1 cellular context compared by ENCODE assay signal in genomic region chr2:121755237-121756111, GRCh38.
TF ChIP-seq lines count a peak whose summit lies in the region.

TSS of gene TSN (plus strand) at chr2:121755651. CDS start at chr2:121755780, 129 bp downstream.

TF ChIP-seq in K562, 482 proteins besides CTCF, POLR2A, EP300 and RAD21 (continued from another document and continues in another):
- TF ChIP-seq YY1 (IDR thresholded peaks at IDR 0.05; ENCODE audit: borderline replicate concordance in 1 of 3, control insufficient read depth in 1 of 3, extremely low read depth in 1 of 3, insufficient read depth in 3 of 3, insufficient read length in 1 of 3, insufficient replicate concordance in 2 of 3, low read depth in 1 of 3, low read length in 2 of 3) (peak in 2 of 3 experiments; percentile 65 to 73), RBFOX2 (IDR thresholded peaks at IDR 0.05; ENCODE audit: low read depth, low read length) (peak; percentile 99), PHF20 (IDR thresholded peaks at IDR 0.05; ENCODE audit: partially characterized antibody) (peak; percentile 99), CBX5 (IDR thresholded peaks at IDR 0.05; ENCODE audit: borderline replicate concordance, low read depth) (no peak), ZNF263 (CRISPR knock-in tag; IDR thresholded peaks at IDR 0.05; ENCODE audit: borderline replicate concordance) (no peak), EGR1 (conservative IDR thresholded peaks at IDR 0.05) (peak; percentile 90), CREM (IDR thresholded peaks at IDR 0.05; ENCODE audit: low read depth) (peak; percentile 94), L3MBTL2 (IDR thresholded peaks at IDR 0.05) (peak; percentile 83), NFIC (IDR thresholded peaks at IDR 0.05) (no peak), NR2C2 (CRISPR knock-in tag; IDR thresholded peaks at IDR 0.05) (peak; percentile 81; the same call in 1 of the 2 replicates), NR2C2 (tag; IDR thresholded peaks at IDR 0.05) (no peak; the same call in 1 of the 2 replicates), PHTF2 (CRISPR knock-in tag; IDR thresholded peaks at IDR 0.05) (no peak), MEF2D (tag; conservative IDR thresholded peaks at IDR 0.05; ENCODE audit: low read depth) (no peak), KDM5B (IDR thresholded peaks at IDR 0.05; ENCODE audit: insufficient replicate concordance, low read depth, low read length) (peak; percentile 75), KHSRP (IDR thresholded peaks at IDR 0.05) (no peak), MED1 (CRISPR knock-in tag; IDR thresholded peaks at IDR 0.05; ENCODE audit: borderline replicate concordance) (no peak), CBX3 (IDR thresholded peaks at IDR 0.05; ENCODE audit: borderline replicate concordance in 1 of 2, low read length in 2 of 2) (peak in 1 of 2 experiments; percentile 78; a peak in 2 of 3 replicates), ZC3H11A (IDR thresholded peaks at IDR 0.05; ENCODE audit: low read depth, low read length) (no peak), HDAC1 (IDR thresholded peaks at IDR 0.05) (peak in 1 of 2 experiments; percentile 96; a peak in 2 of 4 replicates), BMI1 (IDR thresholded peaks at IDR 0.05; ENCODE audit: low read length) (no peak), FOXO4 (CRISPR knock-in tag; IDR thresholded peaks at IDR 0.05) (no peak), TAF15 (IDR thresholded peaks at IDR 0.05; ENCODE audit: low read depth, low read length) (no peak), TAF1 (IDR thresholded peaks at IDR 0.05; ENCODE audit: control insufficient read depth, extremely low read depth, insufficient read depth, low read length, severe bottlenecking) (peak; percentile 73), ZBTB1 (CRISPR knock-in tag; IDR thresholded peaks at IDR 0.05; ENCODE audit: borderline replicate concordance, low read depth) (no peak; the same call in 1 of the 2 replicates), ELF4 (CRISPR knock-in tag; IDR thresholded peaks at IDR 0.05) (no peak), HMG20A (CRISPR knock-in tag; conservative IDR thresholded peaks at IDR 0.05) (no peak), HMG20B (CRISPR knock-in tag; IDR thresholded peaks at IDR 0.05) (no peak), ZNF655 (CRISPR knock-in tag; IDR thresholded peaks at IDR 0.05) (no peak), ZNF76 (CRISPR knock-in tag; IDR thresholded peaks at IDR 0.05; ENCODE audit: borderline replicate concordance) (no peak), PTBP1 (IDR thresholded peaks at IDR 0.05; ENCODE audit: low read depth, low read length) (no peak), FOXM1 (IDR thresholded peaks at IDR 0.05; ENCODE audit: low read depth) (peak; percentile 30; the same call in 1 of the 2 replicates), FOXM1 (CRISPR knock-in tag; IDR thresholded peaks at IDR 0.05; ENCODE audit: low read depth) (no peak), CBFB (CRISPR knock-in tag; IDR thresholded peaks at IDR 0.05) (no peak), ZBTB33 (CRISPR knock-in tag; IDR thresholded peaks at IDR 0.05) (no peak), ZNF3 (CRISPR knock-in tag; IDR thresholded peaks at IDR 0.05) (no peak), SIX5 (IDR thresholded peaks at IDR 0.05; ENCODE audit: borderline replicate concordance in 1 of 2, insufficient read depth in 1 of 2, low read depth in 1 of 2, low read length in 2 of 2) (peak; percentile 60 to 68; a peak in 3 of 4 replicates), SRF (CRISPR knock-in tag; IDR thresholded peaks at IDR 0.05) (no peak; a peak in 1 of 4 replicates), ZNF24 (IDR thresholded peaks at IDR 0.05) (no peak), ZNF584 (CRISPR knock-in tag; IDR thresholded peaks at IDR 0.05; ENCODE audit: low read depth) (no peak), CAMTA2 (CRISPR knock-in tag; conservative IDR thresholded peaks at IDR 0.05) (no peak), IRF1 (CRISPR knock-in tag; IDR thresholded peaks at IDR 0.05; ENCODE audit: borderline replicate concordance) (no peak), ETV5 (CRISPR knock-in tag; IDR thresholded peaks at IDR 0.05; ENCODE audit: low read depth) (no peak), STAT6 (CRISPR knock-in tag; IDR thresholded peaks at IDR 0.05) (no peak), ARNT (IDR thresholded peaks at IDR 0.05) (no peak), POLR3A (IDR thresholded peaks at IDR 0.05; ENCODE audit: borderline replicate concordance, extremely low read depth, insufficient read depth, insufficient read length) (no peak), PTTG1 (tag; IDR thresholded peaks at IDR 0.05; ENCODE audit: low read depth) (no peak), MAZ (CRISPR knock-in tag; conservative IDR thresholded peaks at IDR 0.05 in 1 of 2, IDR thresholded peaks at IDR 0.05 in 1 of 2) (peak; percentile 88 to 90), ZFP30 (CRISPR knock-in tag; IDR thresholded peaks at IDR 0.05; ENCODE audit: borderline replicate concordance) (no peak), NKRF (IDR thresholded peaks at IDR 0.05; ENCODE audit: borderline replicate concordance) (peak; percentile 97), YBX1 (IDR thresholded peaks at IDR 0.05) (no peak), ZNF778 (CRISPR knock-in tag; IDR thresholded peaks at IDR 0.05) (no peak), GATA2 (CRISPR knock-in tag; IDR thresholded peaks at IDR 0.05) (no peak), MXI1 (IDR thresholded peaks at IDR 0.05; ENCODE audit: low read depth, low read length) (peak; percentile 98), GATAD2A (IDR thresholded peaks at IDR 0.05) (no peak), RBM17 (IDR thresholded peaks at IDR 0.05; ENCODE audit: borderline replicate concordance, low read depth, low read length) (no peak), ZNF507 (tag; conservative IDR thresholded peaks at IDR 0.05) (no peak)
- TF ChIP-seq, protein P1, sequence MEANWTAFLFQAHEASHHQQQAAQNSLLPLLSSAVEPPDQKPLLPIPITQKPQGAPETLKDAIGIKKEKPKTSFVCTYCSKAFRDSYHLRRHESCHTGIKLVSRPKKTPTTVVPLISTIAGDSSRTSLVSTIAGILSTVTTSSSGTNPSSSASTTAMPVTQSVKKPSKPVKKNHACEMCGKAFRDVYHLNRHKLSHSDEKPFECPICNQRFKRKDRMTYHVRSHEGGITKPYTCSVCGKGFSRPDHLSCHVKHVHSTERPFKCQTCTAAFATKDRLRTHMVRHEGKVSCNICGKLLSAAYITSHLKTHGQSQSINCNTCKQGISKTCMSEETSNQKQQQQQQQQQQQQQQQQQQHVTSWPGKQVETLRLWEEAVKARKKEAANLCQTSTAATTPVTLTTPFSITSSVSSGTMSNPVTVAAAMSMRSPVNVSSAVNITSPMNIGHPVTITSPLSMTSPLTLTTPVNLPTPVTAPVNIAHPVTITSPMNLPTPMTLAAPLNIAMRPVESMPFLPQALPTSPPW (CRISPR knock-in tag; IDR thresholded peaks at IDR 0.05), result peak; percentile 71
- TF ChIP-seq, protein P2, sequence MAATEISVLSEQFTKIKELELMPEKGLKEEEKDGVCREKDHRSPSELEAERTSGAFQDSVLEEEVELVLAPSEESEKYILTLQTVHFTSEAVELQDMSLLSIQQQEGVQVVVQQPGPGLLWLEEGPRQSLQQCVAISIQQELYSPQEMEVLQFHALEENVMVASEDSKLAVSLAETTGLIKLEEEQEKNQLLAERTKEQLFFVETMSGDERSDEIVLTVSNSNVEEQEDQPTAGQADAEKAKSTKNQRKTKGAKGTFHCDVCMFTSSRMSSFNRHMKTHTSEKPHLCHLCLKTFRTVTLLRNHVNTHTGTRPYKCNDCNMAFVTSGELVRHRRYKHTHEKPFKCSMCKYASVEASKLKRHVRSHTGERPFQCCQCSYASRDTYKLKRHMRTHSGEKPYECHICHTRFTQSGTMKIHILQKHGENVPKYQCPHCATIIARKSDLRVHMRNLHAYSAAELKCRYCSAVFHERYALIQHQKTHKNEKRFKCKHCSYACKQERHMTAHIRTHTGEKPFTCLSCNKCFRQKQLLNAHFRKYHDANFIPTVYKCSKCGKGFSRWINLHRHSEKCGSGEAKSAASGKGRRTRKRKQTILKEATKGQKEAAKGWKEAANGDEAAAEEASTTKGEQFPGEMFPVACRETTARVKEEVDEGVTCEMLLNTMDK (IDR thresholded peaks at IDR 0.05; ENCODE audit: borderline replicate concordance, insufficient read depth, low read depth, low read length, poor library complexity, severe bottlenecking), result no peak
- TF ChIP-seq, protein P3, sequence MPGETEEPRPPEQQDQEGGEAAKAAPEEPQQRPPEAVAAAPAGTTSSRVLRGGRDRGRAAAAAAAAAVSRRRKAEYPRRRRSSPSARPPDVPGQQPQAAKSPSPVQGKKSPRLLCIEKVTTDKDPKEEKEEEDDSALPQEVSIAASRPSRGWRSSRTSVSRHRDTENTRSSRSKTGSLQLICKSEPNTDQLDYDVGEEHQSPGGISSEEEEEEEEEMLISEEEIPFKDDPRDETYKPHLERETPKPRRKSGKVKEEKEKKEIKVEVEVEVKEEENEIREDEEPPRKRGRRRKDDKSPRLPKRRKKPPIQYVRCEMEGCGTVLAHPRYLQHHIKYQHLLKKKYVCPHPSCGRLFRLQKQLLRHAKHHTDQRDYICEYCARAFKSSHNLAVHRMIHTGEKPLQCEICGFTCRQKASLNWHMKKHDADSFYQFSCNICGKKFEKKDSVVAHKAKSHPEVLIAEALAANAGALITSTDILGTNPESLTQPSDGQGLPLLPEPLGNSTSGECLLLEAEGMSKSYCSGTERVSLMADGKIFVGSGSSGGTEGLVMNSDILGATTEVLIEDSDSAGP (CRISPR knock-in tag; IDR thresholded peaks at IDR 0.05), result no peak
